17 cellular contexts compared by ENCODE assay signal in the genomic region with DNA sequence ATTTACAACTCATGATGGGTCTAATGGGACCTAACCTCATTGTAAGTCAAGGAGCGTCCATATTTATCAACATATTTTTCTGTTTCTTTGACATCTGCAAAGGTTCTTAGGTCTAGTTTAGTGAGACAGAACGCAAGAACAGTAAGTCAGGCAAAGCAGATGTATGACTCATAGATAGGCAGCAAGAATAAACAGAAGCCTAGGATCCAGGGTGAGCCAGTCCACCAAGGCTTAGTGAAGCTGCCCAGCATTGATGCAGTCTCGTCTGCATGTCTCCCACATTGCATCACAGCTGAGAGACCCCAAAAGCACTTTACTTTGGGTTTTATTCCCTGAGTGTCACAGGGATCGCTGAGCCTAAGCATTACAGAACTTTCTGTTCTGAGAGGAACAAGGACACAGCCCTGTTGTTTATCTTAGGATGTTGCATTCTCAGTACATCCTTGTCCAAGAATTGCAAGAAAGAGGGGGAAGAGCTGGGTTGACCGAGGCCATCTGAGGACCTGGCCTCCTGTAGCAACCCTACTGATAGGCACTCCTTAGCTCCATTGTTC. TPM values are rescaled to one million over a fixed set of nuclear protein-coding genes. Genes with fewer than 3 reads are reported as not detected.
A peak's percentile ranks its signal among the peaks of the same experiment; 100 is the strongest.
DNase-seq lines count a peak whose midpoint lies in the region; ATAC-seq and TF ChIP-seq lines count a peak whose summit lies in the region.
"Had no signal": no experiment of that assay in that cellular context is flagged by ENCODE, and none has a peak within 500 bp of the region (broad histone marks: within the 10 kb centered on the region; RNA-seq: fewer than 3 reads in every experiment).

No MANE protein-coding gene starts in this region.

- H3K27ac ChIP-seq in brain microvascular endothelial cell = no peak overlapping the region
- H3K27ac ChIP-seq in CD4-positive, alpha-beta T cell (ENCODE audit: low read depth, low read length) = no peak overlapping the region
- H3K27ac ChIP-seq: body of pancreas, right atrium auricular region had no signal

- H3K36me3 ChIP-seq in brain microvascular endothelial cell (replicated peaks) = no peaks in the 10 kb centered on the region
- H3K36me3 ChIP-seq: right atrium auricular region had no signal

- TF ChIP-seq CTCF in brain microvascular endothelial cell (IDR thresholded peaks at IDR 0.05; ENCODE audit: low read depth, low read length, missing control alignments) (no peak), fibroblast of villous mesenchyme (IDR thresholded peaks at IDR 0.05; ENCODE audit: insufficient read depth, low read depth, low read length) (no peak)
- TF ChIP-seq CTCF in CD4-positive, alpha-beta T cell (IDR thresholded peaks at IDR 0.05) = no peak

- intact Hi-C loops in CD4-positive, alpha-beta T cell (cut with DNase I, micrococcal nuclease) = loop anchor here in 1 of 2 experiments (10.0 kb wide), 1 partner anchor 665 kb away; no protein-coding TSS in a partner anchor

- CTCF ChIA-PET in CD4-positive, alpha-beta T cell (lab: Charles Lee) = no interaction called here

- no peaks in the 10 kb centered on the region for H3K27me3 ChIP-seq in brain microvascular endothelial cell (replicated peaks)
- no peaks in the 10 kb centered on the region for H3K27me3 ChIP-seq in CD4-positive, alpha-beta T cell (ENCODE audit: control insufficient read depth, insufficient read depth, low read length)
- H3K27me3 ChIP-seq: body of pancreas, right atrium auricular region had no signal

- no peak overlapping the region for H3K4me3 Mint-ChIP-seq in CD4-positive, alpha-beta T cell
- H3K4me3 Mint-ChIP-seq: activated T-helper 1 cell treated with anti-CD3 and anti-CD28 coated beads, Interleukin-12 subunit alpha, Interleukin-12 subunit beta, Interleukin-2, Interleukin-4 antibody, amounts not matched to agents 30 ng/mL and 10 ng/mL and 1 ng/mL, durations not matched to agents 14 hours and 24 hours and 36 hours; T-helper 2 cell treated with Interferon-gamma antibody and Interleukin-4, amounts not matched to agents 5 μg/mL and 100 μg/mL, for 36 hours had no signal

- H3K4me3 ChIP-seq in brain microvascular endothelial cell (ENCODE audit: low read depth, low read length) (no peak overlapping the region), fibroblast of villous mesenchyme (ENCODE audit: low read depth, low read length) (no peak overlapping the region)
- H3K4me3 ChIP-seq: body of pancreas, right atrium auricular region had no signal

- DNase-seq in DMS53 treated with DMSO at 0.1 percent for 48 hours (lab: John Stamatoyannopoulos, UW; ENCODE audit: unreplicated experiment) (peak; percentile 11), LHCN-M2 (ENCODE audit: low read depth) (peak; percentile 21), brain microvascular endothelial cell (peak; percentile 67), fibroblast of villous mesenchyme (ENCODE audit: low read depth) (peak; percentile 25), cerebellar nuclear complex (lab: John Stamatoyannopoulos, UW) (no peak)
- no peak for DNase-seq in CD4-positive, alpha-beta T cell
- DNase-seq in activated CD4-positive, alpha-beta T cell treated with anti-CD3 and anti-CD28 coated beads, Interleukin-2, amount 50 U/mL, for 1 hour = no peak
- DNase-seq: activated CD4-positive, CD25-positive, alpha-beta regulatory T cell; body of pancreas; NCI-H1436; NCI-H774; stimulated activated CD4-positive, alpha-beta T cell treated with anti-CD3 and anti-CD28 coated beads, Interleukin-15, amount 100 ng/mL, for 24 hours had no signal

- no peak overlapping the region for H3K27ac Mint-ChIP-seq in CD4-positive, alpha-beta T cell
- H3K27ac Mint-ChIP-seq: activated naive CD4-positive, alpha-beta T cell treated with anti-CD3 and anti-CD28 coated beads, Interleukin-2, amount 50 U/mL, for 72 hours; activated T-helper 1 cell treated with anti-CD3 and anti-CD28 coated beads, Interleukin-12 subunit alpha, Interleukin-12 subunit beta, Interleukin-2, Interleukin-4 antibody, amounts not matched to agents 30 ng/mL and 10 ng/mL and 1 ng/mL, durations not matched to agents 14 hours and 24 hours and 36 hours; T-helper 2 cell treated with Interferon-gamma antibody and Interleukin-4, amounts not matched to agents 5 μg/mL and 100 μg/mL, for 36 hours had no signal

- no peak for ATAC-seq in HG03460 (IDR thresholded peaks at IDR 0.05; ENCODE audit: unreplicated experiment)
- no peak for ATAC-seq in CD4-positive, alpha-beta T cell (ENCODE audit: poor library complexity)
- ATAC-seq: activated naive CD4-positive, alpha-beta T cell treated with anti-CD3 and anti-CD28 coated beads, Interleukin-2, amount 50 U/mL, for 72 hours; body of pancreas had no signal

- no peaks in the 10 kb centered on the region for H3K36me3 Mint-ChIP-seq in CD4-positive, alpha-beta T cell (ENCODE audit: low read depth)

- H3K4me1 Mint-ChIP-seq in CD4-positive, alpha-beta T cell (ENCODE audit: low read depth) = no peaks in the 10 kb centered on the region

- H3K9me3 ChIP-seq in CD4-positive, alpha-beta T cell (ENCODE audit: control insufficient read depth, low read length) = peaks cover 6% of the 10 kb centered on the region
- H3K9me3 ChIP-seq: body of pancreas had no signal

- POLR2A ChIA-PET in CD4-positive, alpha-beta T cell (lab: Charles Lee) = no interaction called here

- peaks cover 36% of the 10 kb centered on the region for H3K27me3 Mint-ChIP-seq in CD4-positive, alpha-beta T cell

- in situ Hi-C loops in brain microvascular endothelial cell (cut with HindIII; ENCODE audit: low pct_ligation_motif_present, low sequenced_read_pairs) = no loop called here

- H3K9me3 Mint-ChIP-seq in CD4-positive, alpha-beta T cell = no peaks in the 10 kb centered on the region
- H3K9me3 Mint-ChIP-seq: activated naive CD4-positive, alpha-beta T cell treated with anti-CD3 and anti-CD28 coated beads, Interleukin-2, amount 50 U/mL, for 72 hours; activated T-helper 1 cell treated with anti-CD3 and anti-CD28 coated beads, Interleukin-12 subunit alpha, Interleukin-12 subunit beta, Interleukin-2, Interleukin-4 antibody, amounts not matched to agents 30 ng/mL and 10 ng/mL and 1 ng/mL, durations not matched to agents 14 hours and 24 hours and 36 hours; T-helper 2 cell treated with Interferon-gamma antibody and Interleukin-4, amounts not matched to agents 5 μg/mL and 100 μg/mL, for 36 hours had no signal

RNA-seq across cellular contexts. Expression of a gene that starts 29.6 kb away (rescaled TPM):
- total RNA-seq in LHCN-M2 (2014; rRNA removed) (17.1 and 18.8 TPM in 2 replicates), fibroblast of villous mesenchyme (5.8 and 10.4 TPM in 2 replicates)
- 8.8 TPM for polyA plus RNA-seq in LHCN-M2 (2012)
- 1 to 10 TPM; 3.6 to 4.0 TPM for total RNA-seq in CD4-positive, alpha-beta T cell

Comparison
In these comparisons a context has a peak if more than half of its experiments do, and no peak if none do; other contexts are left out.
1. DNase-seq: peak in DMS53 treated with DMSO at 0.1 percent for 48 hours (single experiment), LHCN-M2 (single experiment), brain microvascular endothelial cell (single experiment) and fibroblast of villous mesenchyme (single experiment); none in CD4-positive, alpha-beta T cell (0 of 10), activated CD4-positive, alpha-beta T cell treated with anti-CD3 and anti-CD28 coated beads, Interleukin-2, amount 50 U/mL, for 1 hour (single experiment) and cerebellar nuclear complex (0 of 2).